10 cellular contexts compared by ENCODE assay signal in the genomic region with DNA sequence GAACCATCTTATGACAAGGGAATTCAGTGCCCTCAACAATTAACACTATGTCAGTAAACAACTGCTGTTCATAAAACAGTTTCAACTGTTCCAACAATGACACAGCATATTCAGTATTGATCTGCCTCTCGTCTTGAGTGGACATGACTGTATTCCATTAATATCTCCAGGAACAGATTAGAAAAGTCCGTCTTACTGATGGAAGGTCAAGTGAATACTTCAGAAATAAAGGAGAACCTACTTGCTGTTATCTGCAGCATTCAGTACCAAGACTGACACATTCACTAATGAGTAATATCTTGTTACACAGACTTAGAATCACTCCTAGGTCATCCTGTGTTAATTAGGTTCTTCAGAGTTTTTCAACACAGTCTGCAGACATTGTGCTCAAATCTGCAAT. TPM values are rescaled to one million over a fixed set of nuclear protein-coding genes. Genes with fewer than 3 reads are reported as not detected.
DNase-seq lines count a peak whose midpoint lies in the region; ATAC-seq, FAIRE-seq and TF ChIP-seq lines count a peak whose summit lies in the region.
"Had no signal": no experiment of that assay in that cellular context is flagged by ENCODE, and none has a peak within 500 bp of the region (broad histone marks: within the 10 kb centered on the region; RNA-seq: fewer than 3 reads in every experiment).

No MANE protein-coding gene starts in this region.

- 0 out of 2 replicates have a peak overlapping the region, but pooled peaks have one; percentile 9 for H3K9ac ChIP-seq in GM23248

- FAIRE-seq in islet of Langerhans (lab: Jason Lieb, UNC), result peak; percentile 61

- TF ChIP-seq CTCF in VCaP (conservative IDR thresholded peaks at IDR 0.05), result no peak

- H2AFZ ChIP-seq in ACC112 (ENCODE audit: low read length, unreplicated experiment) (no peak overlapping the region), GM23248 (no peak overlapping the region)

- no peak for ATAC-seq in GM21367 (IDR thresholded peaks at IDR 0.05; ENCODE audit: unreplicated experiment)
- no peak for ATAC-seq in HG02588 (IDR thresholded peaks at IDR 0.05; ENCODE audit: unreplicated experiment)

- peak overlapping the region; percentile 30 for H3K27ac ChIP-seq in ACC112 (ENCODE audit: low read depth, low read length)
- H3K27ac ChIP-seq in GM23248, result peak overlapping the region; percentile 24
- H3K27ac ChIP-seq in VCaP, result peak overlapping the region; percentile 79
- H3K27ac ChIP-seq: lower lobe of right lung had no signal

- 12 to 21% methylated on average over 2 of the region's 2 CpGs for WGBS in GM23248 (ENCODE audit: low coverage in 1 of 2, low lambda C conversion rate in 2 of 2, missing lambda C conversion rate in 2 of 2), 2 experiments

- H3K4me2 ChIP-seq in GM23248 (ENCODE audit: unreplicated experiment), result peak overlapping the region; percentile 66

- peaks cover 6% of the 10 kb centered on the region; the same call in 1 of the 2 replicates for H3K36me3 ChIP-seq in ACC112 (ENCODE audit: insufficient read depth, low read length)
- H3K36me3 ChIP-seq in GM23248 (ENCODE audit: low read depth), result peaks cover 5% of the 10 kb centered on the region; the same call in 1 of the 2 replicates

- no peaks in the 10 kb centered on the region for H3K27me3 ChIP-seq in ACC112 (ENCODE audit: insufficient read depth, low read length)
- H3K27me3 ChIP-seq in GM23248 (replicated peaks; ENCODE audit: insufficient read depth), result no peaks in the 10 kb centered on the region

- H4K20me1 ChIP-seq in GM23248 (ENCODE audit: insufficient read depth), result no peaks in the 10 kb centered on the region

- H3K9me3 ChIP-seq in GM23248 (ENCODE audit: low read depth), result no peaks in the 10 kb centered on the region
- H3K9me3 ChIP-seq: lower lobe of right lung had no signal

- no peaks in the 10 kb centered on the region for H3K9me2 ChIP-seq in GM23248 (ENCODE audit: insufficient read depth)

- peaks cover 23% of the 10 kb centered on the region for H3F3A ChIP-seq in GM23248 (ENCODE audit: insufficient read depth)

- DNase-seq in GM23248 (peak; percentile 50), T-helper 9 cell (no peak), GM19238 (ENCODE audit: insufficient read length, low spot score) (no peak)
- DNase-seq: lower lobe of right lung, NCI-H748 treated with DMSO at 0.1 percent for 48 hours had no signal

- H3K4me1 ChIP-seq in ACC112 (ENCODE audit: control insufficient read depth, insufficient read depth, low read length, unreplicated experiment), result peaks cover 26% of the 10 kb centered on the region
- H3K4me1 ChIP-seq in GM23248 (ENCODE audit: insufficient read depth), result peaks cover 39% of the 10 kb centered on the region

- H3K79me2 ChIP-seq in ACC112 (ENCODE audit: control insufficient read depth, insufficient read depth, low read length, unreplicated experiment), result peaks cover 84% of the 10 kb centered on the region
- peaks cover 100% of the 10 kb centered on the region for H3K79me2 ChIP-seq in GM23248 (ENCODE audit: insufficient read depth)

- H3K4me3 ChIP-seq in ACC112 (ENCODE audit: low read depth, low read length) (no peak overlapping the region), GM23248 (no peak overlapping the region)
- H3K4me3 ChIP-seq: lower lobe of right lung had no signal

- in situ Hi-C loops in GM23248 (cut with MboI), result no loop called here

RNA-seq across cellular contexts. Expression of gene KBTBD2, which starts 12.1 kb away (rescaled TPM):
- total RNA-seq in GM23248 (2014; rRNA removed; shearing (Covaris generic)), result 31.1 and 33.1 TPM in 2 replicates
- 19.1 and 19.9 TPM in 2 replicates for polyA plus RNA-seq in GM23248 (2016; fragmentation: Nextera tagmentation; extraction: Ambion mirVana)

Comparison
In these comparisons a context has a peak if more than half of its experiments do, and no peak if none do; other contexts are left out.
1. H3K27ac ChIP-seq: peak in every context shown above with its lines; median percentile 79 in VCaP; 30 in ACC112; 24 in GM23248.